Comparison of ENCODE assay signal across 12 cellular contexts in genomic region chr12:124754491-124754890, GRCh38.
DNase-seq lines count a peak whose midpoint lies in the region; ATAC-seq and TF ChIP-seq lines count a peak whose summit lies in the region.
"Had no signal": no experiment of that assay in that cellular context is flagged by ENCODE, and none has a peak within 500 bp of the region (broad histone marks: within the 10 kb centered on the region; RNA-seq: fewer than 3 reads in every experiment).

No MANE protein-coding gene starts in this region.

- H3K36me3 ChIP-seq in DND-41 (ENCODE audit: insufficient read depth, low read length) (no peaks in the 10 kb centered on the region), WERI-Rb-1 (no peaks in the 10 kb centered on the region; the same call in 1 of the 2 replicates), iPS-20b (ENCODE audit: insufficient read depth, low read depth, low read length) (no peaks in the 10 kb centered on the region), brain microvascular endothelial cell (replicated peaks) (no peaks in the 10 kb centered on the region)

- H3K4me2 ChIP-seq in DND-41 (ENCODE audit: insufficient read depth, low read length) = peak overlapping the region; percentile 51

- no peaks in the 10 kb centered on the region for H4K20me1 ChIP-seq in DND-41 (ENCODE audit: insufficient read depth, low read length)

- H3K27ac ChIP-seq in DND-41 (ENCODE audit: low read length) (peak overlapping the region; percentile 87), WERI-Rb-1 (peak overlapping the region; percentile 88), iPS-20b (ENCODE audit: low read length) (peak overlapping the region; percentile 16), skin epidermis (peak overlapping the region in 19 of 21 experiments; percentile 6 to 87 (median 67)), brain microvascular endothelial cell (no peak overlapping the region)

- H2AFZ ChIP-seq in DND-41 (ENCODE audit: low read depth, low read length) = peak overlapping the region; percentile 51; the same call in 1 of the 2 replicates

- no peaks in the 10 kb centered on the region for H3K9me3 ChIP-seq in DND-41 (ENCODE audit: insufficient read depth, low read length, severe bottlenecking)
- H3K9me3 ChIP-seq in WERI-Rb-1 (ENCODE audit: severe bottlenecking) = peaks cover 27% of the 10 kb centered on the region
- peaks cover 10% of the 10 kb centered on the region for H3K9me3 ChIP-seq in iPS-20b (ENCODE audit: insufficient read depth, low read depth, low read length)

- DNase-seq in DND-41 = no peak
- no peak for DNase-seq in WERI-Rb-1
- no peak for DNase-seq in NAMALWA (ENCODE audit: low spot score)
- no peak for DNase-seq in brain microvascular endothelial cell
- DNase-seq in left lobe of liver (ENCODE audit: low spot score) = no peak
- DNase-seq: activated T-cell treated with anti-CD3 and anti-CD28 coated beads, Interleukin-2, amount 50 U/mL, for 4 hours; naive thymus-derived CD4-positive, alpha-beta T cell; stimulated activated CD8-positive, alpha-beta memory T cell treated with anti-CD3 and anti-CD28 coated beads, Interleukin-4, amount 100 ng/mL, for 48 hours had no signal

- H3K4me3 ChIP-seq in DND-41 (ENCODE audit: low read depth in 1 of 2, low read length in 2 of 2) (peak overlapping the region in 1 of 2 experiments; percentile 33; a peak in 2 of 4 replicates), WERI-Rb-1 (ENCODE audit: low read depth, low read length) (no peak overlapping the region), iPS-20b (ENCODE audit: low read length) (no peak overlapping the region), skin epidermis (no peak overlapping the region), brain microvascular endothelial cell (ENCODE audit: low read depth, low read length) (no peak overlapping the region)

- peak overlapping the region; percentile 50 for H3K9ac ChIP-seq in DND-41 (ENCODE audit: low read depth, low read length)
- H3K9ac ChIP-seq in iPS-20b (ENCODE audit: low read depth, low read length) = peak overlapping the region; percentile 43; the same call in 1 of the 2 replicates

- in situ Hi-C loops in brain microvascular endothelial cell (cut with HindIII; ENCODE audit: low pct_ligation_motif_present, low sequenced_read_pairs) = loop anchor here (25.0 kb wide), 1 partner anchor 367 kb away; no protein-coding TSS in a partner anchor

- no peak for ATAC-seq in DND-41 (ENCODE audit: insufficient read depth, low read depth)
- ATAC-seq in GM21825 (IDR thresholded peaks at IDR 0.05; ENCODE audit: unreplicated experiment) = no peak
- no peak for ATAC-seq in left lobe of liver
- ATAC-seq: SK-N-SH treated with all-trans-retinoic acid at 6 μM for 48 hours had no signal

- H3K4me1 ChIP-seq in DND-41 (ENCODE audit: insufficient read depth, low read length) (peaks cover 36% of the 10 kb centered on the region), iPS-20b (ENCODE audit: insufficient read depth, low read length) (peaks cover 10% of the 10 kb centered on the region; the same call in 1 of the 2 replicates)

- no peak for TF ChIP-seq CTCF in DND-41 (IDR thresholded peaks at IDR 0.05; ENCODE audit: borderline replicate concordance, extremely low read depth, low read length, poor library complexity, severe bottlenecking)
- TF ChIP-seq CTCF in WERI-Rb-1 (IDR thresholded peaks at IDR 0.05; ENCODE audit: low read depth, low read length) = no peak
- TF ChIP-seq CTCF in brain microvascular endothelial cell (IDR thresholded peaks at IDR 0.05; ENCODE audit: low read depth, low read length, missing control alignments) = no peak

- no peaks in the 10 kb centered on the region for H3K79me2 ChIP-seq in DND-41 (ENCODE audit: insufficient read depth, low read length)

- H3K27me3 ChIP-seq in DND-41 (ENCODE audit: insufficient read depth, low read length, poor library complexity) (no peaks in the 10 kb centered on the region), WERI-Rb-1 (ENCODE audit: insufficient read depth, low read depth, severe bottlenecking) (no peaks in the 10 kb centered on the region), iPS-20b (ENCODE audit: insufficient read depth, low read length) (no peaks in the 10 kb centered on the region), brain microvascular endothelial cell (replicated peaks) (no peaks in the 10 kb centered on the region)
